In the genomic region with DNA sequence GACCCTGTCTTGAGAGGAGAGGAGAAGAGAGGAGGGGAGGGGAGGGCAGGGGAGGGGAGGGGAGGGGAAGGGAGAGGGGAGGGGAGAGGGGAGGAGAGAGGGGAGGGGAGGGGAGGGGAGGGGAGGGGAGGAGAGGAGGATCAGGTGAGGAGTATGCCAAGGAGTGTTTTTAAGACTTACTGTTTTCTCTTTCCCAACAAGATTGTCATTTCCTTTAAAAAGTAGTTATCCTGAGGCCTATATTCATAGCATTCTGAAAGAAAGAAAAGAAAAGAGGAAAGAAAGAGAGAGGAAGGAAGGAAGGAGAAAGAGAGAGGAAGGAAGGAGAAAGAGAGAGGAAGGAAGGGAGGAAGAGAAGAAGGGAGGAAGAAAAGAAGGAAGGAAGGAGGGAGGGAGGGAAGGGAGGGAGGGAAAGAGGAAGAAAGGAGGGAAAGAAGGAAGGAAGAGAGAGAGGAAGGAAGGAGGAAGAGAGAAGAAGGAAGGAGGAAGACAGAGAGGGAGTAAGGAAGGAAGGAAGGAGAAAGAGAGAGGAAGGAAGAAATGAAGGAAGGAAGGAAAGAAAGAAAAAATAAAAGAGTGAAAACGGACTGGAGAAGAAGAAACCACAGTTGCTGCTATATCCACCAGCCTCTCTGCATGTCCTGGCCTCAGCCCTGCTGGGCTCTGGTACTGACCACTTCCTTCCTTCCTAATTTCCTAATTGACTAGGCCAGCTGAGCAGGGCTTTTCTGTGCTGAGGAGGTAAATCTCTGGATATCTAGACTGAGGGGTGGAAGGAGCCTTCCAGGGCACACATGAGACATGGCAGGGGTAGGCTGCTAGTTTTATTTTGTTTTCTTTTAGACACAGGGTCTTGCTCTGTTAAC, we compare ENCODE assay signal across 19 cellular contexts. TPM values are rescaled to one million over a fixed set of nuclear protein-coding genes. Genes with fewer than 3 reads are reported as not detected.
"Had no signal": no experiment of that assay in that cellular context is flagged by ENCODE, and none has a peak within 500 bp of the region (broad histone marks: within the 10 kb centered on the region; RNA-seq: fewer than 3 reads in every experiment).

No MANE protein-coding gene starts in this region.

- H3K9me3 Mint-ChIP-seq: activated T-cell treated with anti-CD3 and anti-CD28 coated beads, Interleukin-2, amount 50 U/mL, for 72 hours; WTC11 had no signal

- H3K9me3 ChIP-seq: gastrocnemius medialis, heart left ventricle, lower lobe of right lung, pancreas, sigmoid colon had no signal

- DNase-seq: activated CD4-positive, alpha-beta T cell treated with anti-CD3 and anti-CD28 coated beads for 48 hours; activated CD8-positive, alpha-beta memory T cell treated with anti-CD3 and anti-CD28 coated beads, Interleukin-2, amount 50 U/mL, for 48 hours; activated gamma-delta T cell; activated T-cell treated with anti-CD3 and anti-CD28 coated beads, Interleukin-2, amount 50 U/mL, for 72 hours; brain microvascular endothelial cell; cortex of kidney; effector CD8-positive, alpha-beta T cell; gastrocnemius medialis; heart left ventricle; left cardiac atrium; lower lobe of right lung; midbrain; pancreas; sigmoid colon; stimulated activated CD4-positive, alpha-beta T cell treated with anti-CD3 and anti-CD28 coated beads, Interleukin-1b, Interleukin-23, amount 100 ng/mL, for 48 hours had no signal

- H3K27ac ChIP-seq: brain microvascular endothelial cell, epithelial cell of prostate, heart left ventricle, lower lobe of right lung, pancreas, sigmoid colon had no signal

- H3K27me3 Mint-ChIP-seq: activated naive CD8-positive, alpha-beta T cell had no signal

- H3K4me3 ChIP-seq: gastrocnemius medialis, heart left ventricle, lower lobe of right lung, pancreas, sigmoid colon had no signal

- H3K27me3 ChIP-seq: brain microvascular endothelial cell, gastrocnemius medialis, heart left ventricle, pancreas, sigmoid colon had no signal

- H3K4me1 ChIP-seq: gastrocnemius medialis, pancreas, sigmoid colon had no signal

- ATAC-seq: activated T-cell treated with anti-CD3 and anti-CD28 coated beads, Interleukin-2, amount 50 U/mL, for 72 hours; heart left ventricle; left cardiac atrium; pancreas; WTC11 had no signal

- H3K36me3 Mint-ChIP-seq: activated naive CD8-positive, alpha-beta T cell; WTC11 had no signal

- H3K4me3 Mint-ChIP-seq: activated naive CD8-positive, alpha-beta T cell; activated T-cell treated with anti-CD3 and anti-CD28 coated beads, Interleukin-2, amount 50 U/mL, for 72 hours; WTC11 had no signal

- H3K27ac Mint-ChIP-seq: activated naive CD8-positive, alpha-beta T cell; activated T-cell treated with anti-CD3 and anti-CD28 coated beads, Interleukin-2, amount 50 U/mL, for 72 hours; WTC11 had no signal

- H3K36me3 ChIP-seq: brain microvascular endothelial cell, gastrocnemius medialis, heart left ventricle, lower lobe of right lung, pancreas, sigmoid colon had no signal

RNA-seq across cellular contexts. Expression of a gene that starts 1.2 kb away (rescaled TPM):
- total RNA-seq: activated T-cell treated with anti-CD3 and anti-CD28 coated beads, Interleukin-2, amount 50 U/mL, for 72 hours; urinary bladder had no signal

RNA-seq across cellular contexts. Expression of a gene that starts 16.4 kb away (rescaled TPM):
- total RNA-seq: urinary bladder had no signal

RNA-seq across cellular contexts. Expression of a gene that starts 28.3 kb away (rescaled TPM):
- total RNA-seq: activated T-cell treated with anti-CD3 and anti-CD28 coated beads, Interleukin-2, amount 50 U/mL, for 72 hours; heart left ventricle; sigmoid colon; urinary bladder had no signal
- polyA plus RNA-seq: heart left ventricle, pancreas had no signal
